In the genomic region with DNA sequence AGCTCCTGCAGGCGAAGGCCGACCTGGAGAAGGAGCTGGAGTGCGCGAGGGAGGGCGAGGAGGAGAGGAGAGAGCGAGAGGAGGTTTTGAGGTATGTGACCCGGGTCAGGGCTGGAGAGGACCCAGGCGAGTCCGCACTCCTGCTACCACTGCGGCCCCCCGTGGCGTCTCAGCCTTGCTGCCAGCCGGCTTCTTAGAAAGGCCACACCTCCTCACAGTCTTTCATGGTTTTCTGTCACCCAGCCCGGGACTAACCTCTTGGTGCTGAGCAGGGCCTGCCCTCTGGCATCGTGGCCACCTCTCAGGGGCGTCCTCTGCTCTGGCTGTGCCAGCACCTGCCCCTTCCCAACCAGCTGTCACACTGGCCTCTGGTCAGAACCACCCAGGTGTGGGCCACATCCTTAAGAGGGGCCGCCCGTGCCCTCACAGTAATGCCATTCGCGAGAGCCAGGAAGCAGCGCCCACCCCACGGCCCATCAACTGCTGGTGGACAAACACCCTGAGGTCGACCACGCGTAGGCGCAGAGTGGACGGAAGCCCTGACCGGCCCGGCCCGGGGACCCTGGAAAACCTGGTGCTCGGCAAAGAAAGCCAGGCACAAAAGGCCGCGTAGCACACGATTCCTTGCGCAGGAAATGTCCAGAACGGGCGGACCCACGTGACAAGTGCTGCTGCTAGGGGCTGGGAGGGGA, we compare ENCODE assay signal across 27 cellular contexts.
"Had no signal": no experiment of that assay in that cellular context is flagged by ENCODE, and none has a peak within 500 bp of the region (broad histone marks: within the 10 kb centered on the region; RNA-seq: fewer than 3 reads in every experiment).

No MANE protein-coding gene starts in this region.

- ATAC-seq: activated CD4-positive, alpha-beta T cell treated with anti-CD3 and anti-CD28 coated beads for 36 hours; activated CD8-positive, alpha-beta T cell treated with anti-CD3 and anti-CD28 coated beads, Interleukin-2, amount 10 ng/mL, durations not matched to agents 7 days and 5 days had no signal

- DNase-seq: activated CD4-positive, alpha-beta T cell treated with anti-CD3 and anti-CD28 coated beads for 36 hours; activated CD4-positive, alpha-beta T cell treated with anti-CD3 and anti-CD28 coated beads, Interleukin-2, amount 10 ng/mL, durations not matched to agents 7 days and 5 days; activated CD4-positive, alpha-beta T cell treated with anti-CD3 and anti-CD28 coated beads, Interleukin-2, amount 50 U/mL, for 48 hours; activated CD8-positive, alpha-beta T cell treated with anti-CD3 and anti-CD28 coated beads, Interleukin-2, amount 10 ng/mL, durations not matched to agents 7 days and 5 days; activated gamma-delta T cell; activated naive CD4-positive, alpha-beta T cell treated with Interleukin-2 at 50 U/mL for 16 hours; activated T-cell treated with anti-CD3 and anti-CD28 coated beads, Interleukin-2, amount 50 U/mL, for 24 hours; adrenal gland; anterior cingulate cortex; brain microvascular endothelial cell; central memory CD4-positive, alpha-beta T cell; NCI-H1092 treated with DMSO at 0.1 percent for 48 hours; NCI-H1417; NCI-H146; NCI-H187; NCI-H2029 treated with DMSO at 0.1 percent for 48 hours; NCI-H2107; NCI-H2171; NCI-H510A; NCI-H526; NCI-H748 treated with DMSO at 0.1 percent for 48 hours; NK-92 treated with Interleukin-12 subunit alpha and Interleukin-12 subunit beta, amount 100 ng/mL, for 24 hours; Right ventricle myocardium superior; T1000; WERI-Rb-1 had no signal

- H3K27me3 Mint-ChIP-seq: activated CD4-positive, alpha-beta T cell treated with anti-CD3 and anti-CD28 coated beads for 36 hours; activated CD4-positive, alpha-beta T cell treated with anti-CD3 and anti-CD28 coated beads, Interleukin-2, amount 10 ng/mL, durations not matched to agents 7 days and 5 days; activated naive CD4-positive, alpha-beta T cell treated with anti-CD3 and anti-CD28 coated beads, Interleukin-2, amount 50 U/mL, for 24 hours; activated T-cell treated with anti-CD3 and anti-CD28 coated beads, Interleukin-2, amount 50 U/mL, for 24 hours had no signal

- H3K9me3 ChIP-seq: adrenal gland had no signal

- H3K4me3 ChIP-seq: adrenal gland had no signal

- H3K4me1 Mint-ChIP-seq: activated CD4-positive, alpha-beta T cell treated with anti-CD3 and anti-CD28 coated beads for 36 hours; activated CD4-positive, alpha-beta T cell treated with anti-CD3 and anti-CD28 coated beads, Interleukin-2, amount 10 ng/mL, durations not matched to agents 7 days and 5 days; activated naive CD4-positive, alpha-beta T cell treated with anti-CD3 and anti-CD28 coated beads, Interleukin-2, amount 50 U/mL, for 24 hours had no signal

- H3K9me3 Mint-ChIP-seq: activated CD4-positive, alpha-beta T cell treated with anti-CD3 and anti-CD28 coated beads, Interleukin-2, amount 10 ng/mL, durations not matched to agents 7 days and 5 days; activated naive CD4-positive, alpha-beta T cell treated with anti-CD3 and anti-CD28 coated beads, Interleukin-2, amount 50 U/mL, for 24 hours; activated T-cell treated with anti-CD3 and anti-CD28 coated beads, Interleukin-2, amount 50 U/mL, for 24 hours; activated T-helper 2 cell treated with anti-CD3 and anti-CD28 coated beads, Interferon-gamma antibody, Interleukin-2, Interleukin-4, amounts not matched to agents 10 μg/mL and 5 μg/mL and 100 μg/mL, durations not matched to agents 14 hours and 24 hours and 36 hours had no signal

- H3K27ac ChIP-seq: adrenal gland, brain microvascular endothelial cell, WERI-Rb-1 had no signal

- H3K27me3 ChIP-seq: adrenal gland, brain microvascular endothelial cell had no signal

- H3K4me1 ChIP-seq: adrenal gland had no signal

- H3K4me3 Mint-ChIP-seq: activated CD4-positive, alpha-beta T cell treated with anti-CD3 and anti-CD28 coated beads for 36 hours; activated CD4-positive, alpha-beta T cell treated with anti-CD3 and anti-CD28 coated beads, Interleukin-2, amount 10 ng/mL, durations not matched to agents 7 days and 5 days; activated CD8-positive, alpha-beta T cell treated with anti-CD3 and anti-CD28 coated beads, Interleukin-2, amount 10 ng/mL, durations not matched to agents 7 days and 5 days; activated naive CD4-positive, alpha-beta T cell treated with anti-CD3 and anti-CD28 coated beads, Interleukin-2, amount 50 U/mL, for 24 hours; activated T-cell treated with anti-CD3 and anti-CD28 coated beads, Interleukin-2, amount 50 U/mL, for 24 hours had no signal

- H3K27ac Mint-ChIP-seq: activated CD4-positive, alpha-beta T cell treated with anti-CD3 and anti-CD28 coated beads for 36 hours; activated CD4-positive, alpha-beta T cell treated with anti-CD3 and anti-CD28 coated beads, Interleukin-2, amount 10 ng/mL, durations not matched to agents 7 days and 5 days; activated CD8-positive, alpha-beta T cell treated with anti-CD3 and anti-CD28 coated beads, Interleukin-2, amount 10 ng/mL, durations not matched to agents 7 days and 5 days; activated naive CD4-positive, alpha-beta T cell treated with anti-CD3 and anti-CD28 coated beads, Interleukin-2, amount 50 U/mL, for 24 hours; activated T-cell treated with anti-CD3 and anti-CD28 coated beads, Interleukin-2, amount 50 U/mL, for 24 hours; activated T-helper 2 cell treated with anti-CD3 and anti-CD28 coated beads, Interferon-gamma antibody, Interleukin-2, Interleukin-4, amounts not matched to agents 10 μg/mL and 5 μg/mL and 100 μg/mL, durations not matched to agents 14 hours and 24 hours and 36 hours had no signal
